In the genomic region with DNA sequence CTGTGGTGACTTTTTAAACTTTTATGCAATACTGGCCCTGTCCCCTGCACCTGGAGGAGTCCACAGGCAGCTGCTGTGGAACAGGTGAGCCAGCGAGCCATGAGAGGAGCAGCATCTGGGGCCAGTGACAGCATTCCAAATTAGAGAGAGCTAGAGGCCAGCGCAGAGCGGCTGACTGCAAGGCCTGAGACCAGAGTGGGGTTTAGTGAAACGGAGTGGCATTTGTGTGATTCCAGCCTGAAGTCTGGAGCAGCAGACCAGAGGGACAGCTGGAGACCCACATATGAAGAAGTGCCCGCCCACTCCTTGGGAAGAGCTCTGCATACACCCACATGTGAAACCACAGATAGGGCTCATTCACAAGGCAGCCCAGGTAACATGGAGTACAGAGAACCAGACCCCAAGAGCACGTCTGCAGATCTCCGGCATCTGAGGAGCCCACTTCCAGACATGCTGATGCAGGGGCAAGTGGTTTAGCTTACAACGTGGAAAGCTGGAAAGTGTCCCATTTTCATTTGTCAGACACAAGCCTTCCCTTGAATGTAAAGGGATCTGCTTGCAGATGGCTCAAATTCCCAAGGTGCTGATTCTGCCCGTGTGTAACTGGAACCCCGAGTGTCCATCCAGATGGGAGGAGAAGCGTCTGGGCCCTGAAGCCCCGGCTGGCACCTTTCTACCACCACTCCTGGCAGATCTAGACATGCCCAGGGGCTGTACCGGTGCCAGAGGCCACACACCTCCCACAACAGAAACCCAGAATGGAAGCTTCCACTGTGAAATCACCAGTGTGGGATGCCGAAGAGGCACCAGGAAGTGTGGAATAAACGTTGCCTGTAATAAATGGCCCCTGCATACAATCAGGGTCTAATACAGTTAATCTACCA, we compare ENCODE assay signal across 22 cellular contexts.
DNase-seq lines count a peak whose midpoint lies in the region; ATAC-seq and TF ChIP-seq lines count a peak whose summit lies in the region.
"Had no signal": no experiment of that assay in that cellular context is flagged by ENCODE, and none has a peak within 500 bp of the region (broad histone marks: within the 10 kb centered on the region; RNA-seq: fewer than 3 reads in every experiment).

No MANE protein-coding gene starts in this region.

- no peaks in the 10 kb centered on the region for H3K4me1 ChIP-seq in tibial artery
- H3K4me1 ChIP-seq: SJCRH30 had no signal

- intact Hi-C loops in tibial artery (cut with DNase I; ENCODE audit: low total_unique reads): no loop called here

- H3K4me1 Mint-ChIP-seq in activated CD8-positive, alpha-beta memory T cell treated with anti-CD3 and anti-CD28 coated beads, Interleukin-2, amount 10 ng/mL, durations not matched to agents 7 days and 5 days: no peaks in the 10 kb centered on the region
- H3K4me1 Mint-ChIP-seq: CD4-positive, CD25-positive, alpha-beta regulatory T cell had no signal

- no peak for ATAC-seq in activated CD8-positive, alpha-beta memory T cell treated with anti-CD3 and anti-CD28 coated beads, Interleukin-2, amount 10 ng/mL, durations not matched to agents 7 days and 5 days
- ATAC-seq in HG03139 (IDR thresholded peaks at IDR 0.05; ENCODE audit: unreplicated experiment): no peak
- ATAC-seq: GM12878, K562 had no signal

- no peaks in the 10 kb centered on the region for H3K36me3 ChIP-seq in tibial artery
- H3K36me3 ChIP-seq: SJCRH30 had no signal

- H3K27me3 ChIP-seq in tibial artery: no peaks in the 10 kb centered on the region
- H3K27me3 ChIP-seq: SJCRH30 had no signal

- no peak overlapping the region for H3K4me3 Mint-ChIP-seq in activated CD8-positive, alpha-beta memory T cell treated with anti-CD3 and anti-CD28 coated beads, Interleukin-2, amount 10 ng/mL, durations not matched to agents 7 days and 5 days
- H3K4me3 Mint-ChIP-seq: CD4-positive, CD25-positive, alpha-beta regulatory T cell had no signal

- H3K9me3 ChIP-seq in tibial artery: peaks cover 0 to 8% (median 0%) of the 10 kb centered on the region in 3 donors
- H3K9me3 ChIP-seq: SJCRH30 had no signal

- H3K27me3 Mint-ChIP-seq in activated CD8-positive, alpha-beta memory T cell treated with anti-CD3 and anti-CD28 coated beads, Interleukin-2, amount 10 ng/mL, durations not matched to agents 7 days and 5 days: no peaks in the 10 kb centered on the region
- H3K27me3 Mint-ChIP-seq: CD4-positive, CD25-positive, alpha-beta regulatory T cell had no signal

- no peak for TF ChIP-seq CTCF in tibial artery (IDR thresholded peaks at IDR 0.05)

- H3K4me3 ChIP-seq in tibial artery: no peak overlapping the region
- H3K4me3 ChIP-seq: GM12878, K562, PC-9, SJCRH30 had no signal

- peak; percentile 22 for DNase-seq in activated CD8-positive, alpha-beta memory T cell treated with anti-CD3 and anti-CD28 coated beads, Interleukin-2, amount 10 ng/mL, durations not matched to agents 7 days and 5 days
- DNase-seq in activated CD8-positive, alpha-beta memory T cell treated with anti-CD3 and anti-CD28 coated beads for 24 hours: no peak
- DNase-seq in NCI-H2171 (lab: John Stamatoyannopoulos, UW): peak; percentile 57
- peak; percentile 48 for DNase-seq in left kidney (ENCODE audit: low read depth, low spot score)
- DNase-seq in tibial artery: peak; percentile 10 to 41
- no peak for DNase-seq in NCI-H524 (lab: John Stamatoyannopoulos, UW)
- no peak for DNase-seq in T-helper 1 cell
- DNase-seq: 8988T; CD4-positive, CD25-positive, alpha-beta regulatory T cell; COR-L47; DMS 273 treated with DMSO at 0.1 percent for 48 hours; EL; GOT3; NCI-H1436; NCI-H1930; NCI-H226; PC-9; SJCRH30 had no signal

- H3K27ac ChIP-seq in tibial artery: no peak overlapping the region
- H3K27ac ChIP-seq: PC-9, RWPE1, SJCRH30 had no signal

- CTCF ChIA-PET in activated CD8-positive, alpha-beta memory T cell treated with anti-CD3 and anti-CD28 coated beads, Interleukin-2, amount 10 ng/mL, durations not matched to agents 7 days and 5 days (lab: Charles Lee): no interaction called here

- no peak overlapping the region for H3K27ac Mint-ChIP-seq in activated CD8-positive, alpha-beta memory T cell treated with anti-CD3 and anti-CD28 coated beads, Interleukin-2, amount 10 ng/mL, durations not matched to agents 7 days and 5 days
- H3K27ac Mint-ChIP-seq: CD4-positive, CD25-positive, alpha-beta regulatory T cell had no signal

- no peaks in the 10 kb centered on the region for H3K36me3 Mint-ChIP-seq in activated CD8-positive, alpha-beta memory T cell treated with anti-CD3 and anti-CD28 coated beads, Interleukin-2, amount 10 ng/mL, durations not matched to agents 7 days and 5 days
- H3K36me3 Mint-ChIP-seq: CD4-positive, CD25-positive, alpha-beta regulatory T cell had no signal

- H3K9me3 Mint-ChIP-seq in activated CD8-positive, alpha-beta memory T cell treated with anti-CD3 and anti-CD28 coated beads, Interleukin-2, amount 10 ng/mL, durations not matched to agents 7 days and 5 days (ENCODE audit: low read depth): peaks cover 8% of the 10 kb centered on the region

Comparison
In these comparisons a context has a peak if more than half of its experiments do, and no peak if none do; other contexts are left out.
1. DNase-seq: peak in activated CD8-positive, alpha-beta memory T cell treated with anti-CD3 and anti-CD28 coated beads, Interleukin-2, amount 10 ng/mL, durations not matched to agents 7 days and 5 days (single experiment), NCI-H2171 (single experiment), left kidney (single experiment) and tibial artery (2 of 2); none in activated CD8-positive, alpha-beta memory T cell treated with anti-CD3 and anti-CD28 coated beads for 24 hours (single experiment), NCI-H524 (0 of 2) and T-helper 1 cell (0 of 5).